ENCODE assay signal across 25 cellular contexts in genomic region chr2:3300224-3300623, GRCh38.
A peak's percentile ranks its signal among the peaks of the same experiment; 100 is the strongest.
DNase-seq lines count a peak whose midpoint lies in the region; ATAC-seq, FAIRE-seq and TF ChIP-seq lines count a peak whose summit lies in the region.
"Had no signal": no experiment of that assay in that cellular context is flagged by ENCODE, and none has a peak within 500 bp of the region (broad histone marks: within the 10 kb centered on the region; RNA-seq: fewer than 3 reads in every experiment).

No MANE protein-coding gene starts in this region.

- H3K27me3 ChIP-seq in H7 (ENCODE audit: control insufficient read depth, insufficient read depth, low read length), result no peaks in the 10 kb centered on the region
- H3K27me3 ChIP-seq in HepG2 (ENCODE audit: control insufficient read depth in 1 of 2, insufficient read depth in 2 of 2, low read length in 2 of 2), result no peaks in the 10 kb centered on the region
- no peaks in the 10 kb centered on the region for H3K27me3 ChIP-seq in smooth muscle cell (ENCODE audit: low read depth)
- H3K27me3 ChIP-seq: BLaER1 had no signal

- H3F3A ChIP-seq in smooth muscle cell (ENCODE audit: low read depth), result no peaks in the 10 kb centered on the region

- peaks cover 18% of the 10 kb centered on the region for H3K4me1 ChIP-seq in HepG2 (ENCODE audit: insufficient read depth, low read length)
- H3K4me1 ChIP-seq in smooth muscle cell (ENCODE audit: low read depth), result peaks cover 13% of the 10 kb centered on the region
- H3K4me1 ChIP-seq: Caco-2 had no signal

- H3K4me2 ChIP-seq in HepG2 (ENCODE audit: low read depth, low read length) (no peak overlapping the region), smooth muscle cell (no peak overlapping the region)
- H3K4me2 ChIP-seq: BLaER1, GM23338, PC-9 had no signal

- H3K36me3 ChIP-seq in H7 (replicated peaks; ENCODE audit: control insufficient read depth, insufficient read depth, low read length) (no peaks in the 10 kb centered on the region; the same call in 1 of the 2 replicates), HepG2 (replicated peaks in 1 of 2; ENCODE audit: control insufficient read depth in 1 of 2, insufficient read depth in 2 of 2, low read length in 2 of 2) (peaks cover 10 to 47% of the 10 kb centered on the region in 2 experiments; a peak in 4 of 5 replicates), smooth muscle cell (ENCODE audit: low read depth) (no peaks in the 10 kb centered on the region)

- no TSS peak for BruUV-seq in HepG2 (replicated peaks; lab: Mats Ljungman, UMichigan)

- TF ChIP-seq EP300 in HepG2 (IDR thresholded peaks at IDR 0.05; ENCODE audit: low read depth in 2 of 2, low read length in 2 of 2) (no peak), HepG2 (CRISPR knock-in tag; IDR thresholded peaks at IDR 0.05; ENCODE audit: borderline replicate concordance) (no peak)

- H4K20me1 ChIP-seq in HepG2 (ENCODE audit: insufficient read depth, low read length) (peaks cover 25% of the 10 kb centered on the region), smooth muscle cell (ENCODE audit: low read depth) (peaks cover 22% of the 10 kb centered on the region)
- H4K20me1 ChIP-seq: BLaER1 had no signal

- CTCF ChIA-PET in HepG2 (lab: Yijun Ruan, JAX; ENCODE audit: low intra/inter-chr PET ratio, low total read pairs), result no interaction called here

- TF ChIP-seq RAD21 in HepG2 (CRISPR knock-in tag; IDR thresholded peaks at IDR 0.05), result no peak

- H3K27ac Mint-ChIP-seq in activated T-helper 17 cell treated with anti-CD3 and anti-CD28 coated beads, Interleukin-2, amount 50 U/mL, for 72 hours, result peak overlapping the region; percentile 53
- H3K27ac Mint-ChIP-seq: GM23338 had no signal

- H3K4me3 ChIP-seq in H7 (ENCODE audit: insufficient read depth, low read depth, low read length), result no peak overlapping the region
- H3K4me3 ChIP-seq in HepG2 (replicated peaks in 1 of 3; ENCODE audit: insufficient read depth in 1 of 3, low read depth in 2 of 3, low read length in 3 of 3), result no peak overlapping the region
- H3K4me3 ChIP-seq in smooth muscle cell, result no peak overlapping the region
- H3K4me3 ChIP-seq: BLaER1, GM23338, PC-9 had no signal

- H3K4me3 Mint-ChIP-seq in activated T-helper 17 cell treated with anti-CD3 and anti-CD28 coated beads, Interleukin-2, amount 50 U/mL, for 72 hours, result no peak overlapping the region
- H3K4me3 Mint-ChIP-seq: CD4-positive, alpha-beta memory T cell; GM23338 had no signal

- no peaks in the 10 kb centered on the region for H3K27me3 Mint-ChIP-seq in activated T-helper 17 cell treated with anti-CD3 and anti-CD28 coated beads, Interleukin-2, amount 50 U/mL, for 72 hours
- H3K27me3 Mint-ChIP-seq: CD4-positive, alpha-beta memory T cell had no signal

- in situ Hi-C loops in HepG2 (cut with HindIII; ENCODE audit: extremely low pct_ligation_motif_present, low pct_unique_long_range_greater_than_20kb), result no loop called here

- no peak for FAIRE-seq in HepG2 (lab: Jason Lieb, UNC)
- FAIRE-seq: GM12891 had no signal

- WGBS in HepG2 (ENCODE audit: low lambda C conversion rate), result 97% methylated on average over 8 of the region's 8 CpGs
- 96% methylated on average over 8 of the region's 8 CpGs for WGBS in smooth muscle cell (ENCODE audit: low lambda C conversion rate)

- no peaks in the 10 kb centered on the region for H3K79me2 ChIP-seq in HepG2 (ENCODE audit: insufficient read depth, low read length)
- no peaks in the 10 kb centered on the region for H3K79me2 ChIP-seq in smooth muscle cell (ENCODE audit: low read depth)

- H3K9me3 ChIP-seq in HepG2 (ENCODE audit: low read length) (no peaks in the 10 kb centered on the region), smooth muscle cell (replicated peaks; ENCODE audit: low read depth) (no peaks in the 10 kb centered on the region)
- H3K9me3 ChIP-seq: Caco-2 had no signal

- H3K9ac ChIP-seq in HepG2 (ENCODE audit: insufficient read depth, low read depth, low read length), result no peak overlapping the region
- H3K9ac ChIP-seq in smooth muscle cell (ENCODE audit: low read depth), result no peak overlapping the region
- H3K9ac ChIP-seq: BLaER1 had no signal

- no peak overlapping the region for H3K27ac ChIP-seq in HepG2 (ENCODE audit: extremely low read length, insufficient read depth, low read length)
- no peak overlapping the region for H3K27ac ChIP-seq in smooth muscle cell (ENCODE audit: low read depth)
- H3K27ac ChIP-seq: BLaER1, PC-9 had no signal

- intact Hi-C loops in HepG2 (cut with micrococcal nuclease; ENCODE audit: unreplicated experiment), result loop anchor here (5.0 to 10.0 kb wide), 2 partner anchors 77 to 355 kb away; partner anchors contain the start of genes ALLC, EIPR1 and TRAPPC12
- intact Hi-C loops in sciatic nerve (cut with DNase I), result no loop called here

- peak; percentile 62 for DNase-seq in H7
- DNase-seq in HepG2 (ENCODE audit: low spot score), result no peak
- DNase-seq in sciatic nerve (ENCODE audit: low spot score), result peak; percentile 8
- no peak for DNase-seq in stimulated activated CD8-positive, alpha-beta memory T cell treated with anti-CD3 and anti-CD28 coated beads, Interleukin-4, amount 100 ng/mL, for 48 hours
- DNase-seq in NCI-H510A treated with DMSO at 0.1 percent for 48 hours (lab: John Stamatoyannopoulos, UW), result no peak
- DNase-seq in smooth muscle cell (lab: John Stamatoyannopoulos, UW; ENCODE audit: unreplicated experiment), result no peak
- no peak for DNase-seq in stimulated activated naive CD4-positive, alpha-beta T cell treated with Interleukin-2 at 50 U/mL for 16 hours (lab: John Stamatoyannopoulos, UW)
- DNase-seq: CD4-positive, alpha-beta memory T cell; DMS 273 treated with DMSO at 0.1 percent for 48 hours; DND-41; HCEC 1CT; KG1; NCI-H1092; NCI-H1436; NCI-H187 treated with DMSO at 0.1 percent for 48 hours; NCI-H2107; NCI-H748 treated with DMSO at 0.1 percent for 48 hours; PC-9; RPMI8226; SHP77 treated with DMSO at 0.1 percent for 48 hours had no signal

- H2AFZ ChIP-seq in HepG2 (ENCODE audit: low read length) (no peak overlapping the region), smooth muscle cell (ENCODE audit: low read depth) (no peak overlapping the region)
- H2AFZ ChIP-seq: GM23338, PC-9 had no signal

- H3K9me3 Mint-ChIP-seq in activated T-helper 17 cell treated with anti-CD3 and anti-CD28 coated beads, Interleukin-2, amount 50 U/mL, for 72 hours, result no peaks in the 10 kb centered on the region
- H3K9me3 Mint-ChIP-seq: GM23338 had no signal

- no peak for ATAC-seq in activated T-helper 17 cell treated with anti-CD3 and anti-CD28 coated beads, Interleukin-2, amount 50 U/mL, for 72 hours (replicated peaks)
- no peak for ATAC-seq in HepG2
- no peak for ATAC-seq in sciatic nerve
- ATAC-seq: GM23338 had no signal

- H3K4me1 Mint-ChIP-seq in activated T-helper 17 cell treated with anti-CD3 and anti-CD28 coated beads, Interleukin-2, amount 50 U/mL, for 72 hours, result peaks cover 12% of the 10 kb centered on the region

- POLR2A ChIA-PET in HepG2 (lab: Yijun Ruan, JAX), result no interaction called here

- TF ChIP-seq POLR2A in HepG2 (IDR thresholded peaks at IDR 0.05; ENCODE audit: insufficient read depth in 1 of 2, low read depth in 2 of 2, low read length in 2 of 2), result no peak

- peaks cover 25% of the 10 kb centered on the region for H3K36me3 Mint-ChIP-seq in activated T-helper 17 cell treated with anti-CD3 and anti-CD28 coated beads, Interleukin-2, amount 50 U/mL, for 72 hours (ENCODE audit: low read depth)

- TF ChIP-seq CTCF in HepG2 (CRISPR knock-in tag; IDR thresholded peaks at IDR 0.05) (no peak), smooth muscle cell (IDR thresholded peaks at IDR 0.05; ENCODE audit: borderline replicate concordance, insufficient read depth, poor library complexity, severe bottlenecking) (no peak)

TF ChIP-seq in HepG2, 621 proteins besides CTCF, POLR2A, EP300 and RAD21 (continues in another document):
- TF ChIP-seq SNAPC4 (CRISPR knock-in tag; IDR thresholded peaks at IDR 0.05) (no peak), ERF (CRISPR knock-in tag; IDR thresholded peaks at IDR 0.05) (no peak), RBM22 (optimal IDR thresholded peaks at IDR 0.05; ENCODE audit: low read length) (peak; percentile 27)

Comparison
In these comparisons a context has a peak if more than half of its experiments do, and no peak if none do; other contexts are left out.
1. DNase-seq: peak in H7 (single experiment) and sciatic nerve (single experiment); none in HepG2 (single experiment), stimulated activated CD8-positive, alpha-beta memory T cell treated with anti-CD3 and anti-CD28 coated beads, Interleukin-4, amount 100 ng/mL, for 48 hours (single experiment), NCI-H510A treated with DMSO at 0.1 percent for 48 hours (single experiment), smooth muscle cell (single experiment) and stimulated activated naive CD4-positive, alpha-beta T cell treated with Interleukin-2 at 50 U/mL for 16 hours (single experiment).